18 cellular contexts compared by ENCODE assay signal in genomic region chr17:17362531-17362930, GRCh38. TPM values are rescaled to one million over a fixed set of nuclear protein-coding genes. Genes with fewer than 3 reads are reported as not detected.
DNase-seq lines count a peak whose midpoint lies in the region; ATAC-seq and TF ChIP-seq lines count a peak whose summit lies in the region.
"Had no signal": no experiment of that assay in that cellular context is flagged by ENCODE, and none has a peak within 500 bp of the region (broad histone marks: within the 10 kb centered on the region; RNA-seq: fewer than 3 reads in every experiment).

No MANE protein-coding gene starts in this region.

- no peaks in the 10 kb centered on the region for H3K36me3 ChIP-seq in heart left ventricle
- H3K36me3 ChIP-seq in right atrium auricular region: no peaks in the 10 kb centered on the region
- H3K36me3 ChIP-seq in sigmoid colon: no peaks in the 10 kb centered on the region
- H3K36me3 ChIP-seq in vagina: no peaks in the 10 kb centered on the region

- H3K27me3 Mint-ChIP-seq in effector memory CD8-positive, alpha-beta T cell: peaks cover 0 to 5% of the 10 kb centered on the region in 2 donors

- no peaks in the 10 kb centered on the region for H3K9me3 Mint-ChIP-seq in effector memory CD8-positive, alpha-beta T cell

- peaks cover 12% of the 10 kb centered on the region in 2 donors for H3K4me1 Mint-ChIP-seq in effector memory CD8-positive, alpha-beta T cell (ENCODE audit: low read depth in 2 of 2)

- peaks cover 4% of the 10 kb centered on the region for H3K36me3 Mint-ChIP-seq in effector memory CD8-positive, alpha-beta T cell (ENCODE audit: insufficient read depth)

- intact Hi-C loops in heart left ventricle (cut with DNase I): loop anchor here in 3 of 10 donors (5.0 to 10.0 kb wide), 3 partner anchors 55 to 60 kb away; partner anchors contain the start of gene NT5M (in 1 of the 3)
- intact Hi-C loops in left cardiac atrium (cut with DNase I): loop anchor here in 1 of 2 donors (10.0 kb wide), 1 partner anchor 112 kb away; the partner anchor contains the start of gene MED9
- intact Hi-C loops in sigmoid colon (cut with DNase I): no loop called here
- intact Hi-C loops in vagina (cut with DNase I): no loop called here

- H3K27ac Mint-ChIP-seq in effector memory CD8-positive, alpha-beta T cell: peak overlapping the region in 1 of 2 donors; percentile 92
- H3K27ac Mint-ChIP-seq: GM23338 had no signal

- 91 to 96% (median 96%) methylated on average over 7 of the region's 7 CpGs for whole genome bisulfite sequencing in heart left ventricle, 4 donors
- 95 to 97% methylated on average over 7 of the region's 7 CpGs for WGBS in sigmoid colon, 2 donors

- TF ChIP-seq CTCF in heart left ventricle (IDR thresholded peaks at IDR 0.05) (no peak), right atrium auricular region (IDR thresholded peaks at IDR 0.05) (no peak), sigmoid colon (IDR thresholded peaks at IDR 0.05) (no peak), vagina (IDR thresholded peaks at IDR 0.05) (no peak)

- TF ChIP-seq POLR2A in heart left ventricle (IDR thresholded peaks at IDR 0.05) (no peak), sigmoid colon (IDR thresholded peaks at IDR 0.05) (no peak), vagina (IDR thresholded peaks at IDR 0.05) (no peak)

- H3K27ac ChIP-seq in heart left ventricle: peak overlapping the region in 7 of 12 donors; percentile 17 to 74 (median 61)
- H3K27ac ChIP-seq in right atrium auricular region: peak overlapping the region; percentile 26 to 56
- H3K27ac ChIP-seq in sigmoid colon: no peak overlapping the region
- H3K27ac ChIP-seq in vagina: peak overlapping the region; percentile 46

- no peak overlapping the region for H3K4me3 Mint-ChIP-seq in effector memory CD8-positive, alpha-beta T cell
- H3K4me3 Mint-ChIP-seq: GM23338 had no signal

- H3K4me3 ChIP-seq in heart left ventricle: no peak overlapping the region
- no peak overlapping the region for H3K4me3 ChIP-seq in right atrium auricular region
- no peak overlapping the region for H3K4me3 ChIP-seq in sigmoid colon
- no peak overlapping the region for H3K4me3 ChIP-seq in vagina
- H3K4me3 ChIP-seq: GM23338, K562 had no signal

- DNase-seq in heart left ventricle (peak in 1 of 5 donors; percentile 44), left cardiac atrium (no peak), right atrium auricular region (ENCODE audit: low spot score) (no peak), sigmoid colon (peak; percentile 36), vagina (ENCODE audit: extremely low spot score in 2 of 2) (no peak)
- DNase-seq in effector memory CD8-positive, alpha-beta T cell: no peak
- DNase-seq: C1 segment of cervical spinal cord, MV-4-11, NCI-H1436, NCI-H2029, NCI-H2171 treated with DMSO at 0.1 percent for 48 hours, NCI-H446 treated with DMSO at 0.1 percent for 48 hours, NCI-H748 treated with DMSO at 0.1 percent for 48 hours, OCI-M1 had no signal

- no peak for TF ChIP-seq EP300 in sigmoid colon (IDR thresholded peaks at IDR 0.05)

- ATAC-seq in heart left ventricle (no peak), left cardiac atrium (no peak), HG03571 (IDR thresholded peaks at IDR 0.05; ENCODE audit: unreplicated experiment) (no peak)
- ATAC-seq in effector memory CD8-positive, alpha-beta T cell (replicated peaks): no peak
- ATAC-seq: HCT116, K562 had no signal

- H3K4me1 ChIP-seq in heart left ventricle (peaks cover 0 to 18% (median 7%) of the 10 kb centered on the region in 12 donors), right atrium auricular region (peaks cover 0 to 7% of the 10 kb centered on the region in 2 donors), sigmoid colon (no peaks in the 10 kb centered on the region), vagina (no peaks in the 10 kb centered on the region)

- H3K9me3 ChIP-seq in heart left ventricle: peaks cover 0 to 18% (median 0%) of the 10 kb centered on the region in 12 donors
- H3K9me3 ChIP-seq in right atrium auricular region: no peaks in the 10 kb centered on the region
- H3K9me3 ChIP-seq in sigmoid colon: peaks cover 0 to 5% (median 0%) of the 10 kb centered on the region in 4 donors
- H3K9me3 ChIP-seq in vagina: no peaks in the 10 kb centered on the region

- H3K27me3 ChIP-seq in heart left ventricle (peaks cover 0 to 6% (median 0%) of the 10 kb centered on the region in 9 donors), right atrium auricular region (no peaks in the 10 kb centered on the region), sigmoid colon (peaks cover 2 to 32% (median 6%) of the 10 kb centered on the region in 3 donors), vagina (no peaks in the 10 kb centered on the region)

RNA-seq across cellular contexts. Expression of gene NT5M, which starts 59.4 kb away (rescaled TPM):
- 10 to 100 TPM in 4 of 9 donors, 1 to 10 TPM in 5; 5.3 to 15.1 (median 7.6) TPM for total RNA-seq in heart left ventricle
- polyA plus RNA-seq in heart left ventricle: 1 to 10 TPM; 4.1 to 9.3 TPM
- 1 to 10 TPM; 5.4 to 8.2 TPM for total RNA-seq in left cardiac atrium
- total RNA-seq in right atrium auricular region: 1 to 10 TPM; 4.3 to 6.7 TPM
- 1 to 10 TPM; 4.3 to 5.8 (median 5.5) TPM for total RNA-seq in sigmoid colon
- polyA plus RNA-seq in sigmoid colon: 1 to 10 TPM in 2 of 3 donors, under 1 TPM in 1; 0.92 to 4.2 (median 1.9) TPM
- total RNA-seq in vagina: 3.2 TPM

Comparison
In these comparisons a context has a peak if more than half of its experiments do, and no peak if none do; other contexts are left out.
1. H3K27ac ChIP-seq: peak in heart left ventricle (7 of 12), right atrium auricular region (2 of 2) and vagina (single experiment); none in sigmoid colon (0 of 4).